10 cellular contexts compared by ENCODE assay signal in genomic region chr11:8261921-8262551, GRCh38. TPM values are rescaled to one million over a fixed set of nuclear protein-coding genes. Genes with fewer than 3 reads are reported as not detected.
DNase-seq lines count a peak whose midpoint lies in the region; ATAC-seq and TF ChIP-seq lines count a peak whose summit lies in the region.
"Had no signal": no experiment of that assay in that cellular context is flagged by ENCODE, and none has a peak within 500 bp of the region (broad histone marks: within the 10 kb centered on the region; RNA-seq: fewer than 3 reads in every experiment).

No MANE protein-coding gene starts in this region.

- no peaks in the 10 kb centered on the region for H3K9me3 ChIP-seq in CD4-positive, alpha-beta memory T cell (ENCODE audit: control insufficient read depth in 1 of 2, low read length in 2 of 2)
- H3K9me3 ChIP-seq in Loucy (ENCODE audit: insufficient read depth, low read depth, low read length): no peaks in the 10 kb centered on the region
- no peaks in the 10 kb centered on the region for H3K9me3 ChIP-seq in left ventricle myocardium inferior (replicated peaks)
- peaks cover 4% of the 10 kb centered on the region for H3K9me3 ChIP-seq in trophoblast cell (ENCODE audit: insufficient read depth, low read depth, low read length)
- H3K9me3 ChIP-seq in left lung: no peaks in the 10 kb centered on the region

- H3K4me3 ChIP-seq in CD4-positive, alpha-beta memory T cell (ENCODE audit: low read length in 2 of 2): no peak overlapping the region
- H3K4me3 ChIP-seq in Loucy (ENCODE audit: low read length, poor library complexity, severe bottlenecking) (peak overlapping the region; percentile 70), left ventricle myocardium inferior (peak overlapping the region; percentile 70), trophoblast cell (ENCODE audit: low read depth, low read length) (peak overlapping the region; percentile 38), left lung (no peak overlapping the region)

- H3K4me1 Mint-ChIP-seq in CD4-positive, alpha-beta memory T cell: peaks cover 9 to 13% (median 10%) of the 10 kb centered on the region in 4 donors
- peaks cover 8% of the 10 kb centered on the region for H3K4me1 Mint-ChIP-seq in activated T-helper 2 cell treated with anti-CD3 and anti-CD28 coated beads, Interferon-gamma antibody, Interleukin-2, Interleukin-4, amounts not matched to agents 10 μg/mL and 5 μg/mL and 100 μg/mL, durations not matched to agents 14 hours and 24 hours and 36 hours (ENCODE audit: low read depth)

- no peak overlapping the region for H2AK5ac ChIP-seq in trophoblast cell (ENCODE audit: low read length)

- H3K79me1 ChIP-seq in trophoblast cell (ENCODE audit: low read length): no peaks in the 10 kb centered on the region

- H3K9me3 Mint-ChIP-seq in CD4-positive, alpha-beta memory T cell: no peaks in the 10 kb centered on the region
- no peaks in the 10 kb centered on the region for H3K9me3 Mint-ChIP-seq in activated T-helper 2 cell treated with anti-CD3 and anti-CD28 coated beads, Interferon-gamma antibody, Interleukin-2, Interleukin-4, amounts not matched to agents 10 μg/mL and 5 μg/mL and 100 μg/mL, durations not matched to agents 14 hours and 24 hours and 36 hours

- no peak overlapping the region for H3K4ac ChIP-seq in trophoblast cell (ENCODE audit: low read depth, low read length)

- H3K27ac Mint-ChIP-seq in CD4-positive, alpha-beta memory T cell: peak overlapping the region in 1 of 7 donors; percentile 18
- no peak overlapping the region for H3K27ac Mint-ChIP-seq in activated T-helper 2 cell treated with anti-CD3 and anti-CD28 coated beads, Interferon-gamma antibody, Interleukin-2, Interleukin-4, amounts not matched to agents 10 μg/mL and 5 μg/mL and 100 μg/mL, durations not matched to agents 14 hours and 24 hours and 36 hours

- no peak overlapping the region for H4K12ac ChIP-seq in trophoblast cell (ENCODE audit: low read depth, low read length)

- no peak overlapping the region for H2BK12ac ChIP-seq in trophoblast cell (ENCODE audit: low read length)

- POLR2A ChIA-PET in CD4-positive, alpha-beta memory T cell (lab: Charles Lee; ENCODE audit: partially characterized antibody): no interaction called here

- H3K14ac ChIP-seq in trophoblast cell (ENCODE audit: low read length): no peak overlapping the region

- H3K4me3 Mint-ChIP-seq in CD4-positive, alpha-beta memory T cell: peak overlapping the region in 5 of 8 donors; percentile 36 to 57 (median 46)
- no peak overlapping the region for H3K4me3 Mint-ChIP-seq in activated T-helper 2 cell treated with anti-CD3 and anti-CD28 coated beads, Interferon-gamma antibody, Interleukin-2, Interleukin-4, amounts not matched to agents 10 μg/mL and 5 μg/mL and 100 μg/mL, durations not matched to agents 14 hours and 24 hours and 36 hours (ENCODE audit: low read depth)

- no peak for TF ChIP-seq CTCF in Loucy (conservative IDR thresholded peaks at IDR 0.05; ENCODE audit: low read length)
- no peak for TF ChIP-seq CTCF in left ventricle myocardium inferior (IDR thresholded peaks at IDR 0.05; ENCODE audit: borderline replicate concordance)
- no peak for TF ChIP-seq CTCF in left lung (IDR thresholded peaks at IDR 0.05)

- H3K27me3 ChIP-seq in CD4-positive, alpha-beta memory T cell (ENCODE audit: insufficient read depth, low read length): peaks cover 18% of the 10 kb centered on the region
- peaks cover 12% of the 10 kb centered on the region for H3K27me3 ChIP-seq in Loucy (ENCODE audit: insufficient read depth, low read length, poor library complexity, severe bottlenecking)
- peaks cover 73% of the 10 kb centered on the region for H3K27me3 ChIP-seq in left ventricle myocardium inferior (ENCODE audit: low read depth)
- H3K27me3 ChIP-seq in trophoblast cell (ENCODE audit: insufficient read depth, low read length): peaks cover 9% of the 10 kb centered on the region
- H3K27me3 ChIP-seq in left lung: peaks cover 46 to 90% of the 10 kb centered on the region in 2 donors

- H3F3A ChIP-seq in Loucy (ENCODE audit: low read depth): no peaks in the 10 kb centered on the region

- H2AFZ ChIP-seq in Loucy (ENCODE audit: low read length) (peak overlapping the region; percentile 32; the same call in 1 of the 2 replicates), trophoblast cell (ENCODE audit: insufficient read depth, low read length, poor library complexity) (no peak overlapping the region)

- no CpG with 5 or more reads among the region's 12 CpGs for WGBS in trophoblast cell (ENCODE audit: extremely low coverage, insufficient coverage, insufficient read length)

- ATAC-seq in left lung (no peak), HG03457 (IDR thresholded peaks at IDR 0.05; ENCODE audit: unreplicated experiment) (no peak)

- no peak overlapping the region for H3K23ac ChIP-seq in trophoblast cell (ENCODE audit: low read length)

- H3K27me3 Mint-ChIP-seq in CD4-positive, alpha-beta memory T cell: peaks cover 23 to 53% of the 10 kb centered on the region in 2 donors
- peaks cover 64% of the 10 kb centered on the region for H3K27me3 Mint-ChIP-seq in activated T-helper 2 cell treated with anti-CD3 and anti-CD28 coated beads, Interferon-gamma antibody, Interleukin-2, Interleukin-4, amounts not matched to agents 10 μg/mL and 5 μg/mL and 100 μg/mL, durations not matched to agents 14 hours and 24 hours and 36 hours (ENCODE audit: low read depth)

- peak overlapping the region; percentile 86 for H3K4me2 ChIP-seq in Loucy (ENCODE audit: low read depth, low read length, poor library complexity, severe bottlenecking)
- peak overlapping the region; percentile 90 for H3K4me2 ChIP-seq in trophoblast cell (ENCODE audit: low read length)

- DNase-seq in CD4-positive, alpha-beta memory T cell: no peak
- no peak for DNase-seq in left ventricle myocardium inferior
- DNase-seq in trophoblast cell: peak; percentile 50 to 75
- DNase-seq in left lung: no peak
- DNase-seq in OCI-M2 (lab: John Stamatoyannopoulos, UW; ENCODE audit: unreplicated experiment): no peak
- DNase-seq in activated T-helper 2 cell treated with anti-CD3 and anti-CD28 coated beads, Interferon-gamma antibody, Interleukin-2, Interleukin-4, amounts not matched to agents 10 μg/mL and 5 μg/mL and 100 μg/mL, durations not matched to agents 14 hours and 24 hours and 36 hours (ENCODE audit: low spot score): no peak
- DNase-seq: Karpas-422 had no signal

- peak overlapping the region; percentile 5 for H3K18ac ChIP-seq in trophoblast cell (ENCODE audit: low read length)

- no peaks in the 10 kb centered on the region for H3K36me3 ChIP-seq in CD4-positive, alpha-beta memory T cell (ENCODE audit: insufficient read depth, low read length)
- H3K36me3 ChIP-seq in Loucy (ENCODE audit: insufficient read depth, low read length): no peaks in the 10 kb centered on the region
- H3K36me3 ChIP-seq in left ventricle myocardium inferior: no peaks in the 10 kb centered on the region
- H3K36me3 ChIP-seq in trophoblast cell (ENCODE audit: control insufficient read depth in 1 of 2, insufficient read depth in 2 of 2, low read length in 2 of 2): no peaks in the 10 kb centered on the region
- H3K36me3 ChIP-seq in left lung: no peaks in the 10 kb centered on the region

- no peaks in the 10 kb centered on the region for H3K36me3 Mint-ChIP-seq in CD4-positive, alpha-beta memory T cell
- H3K36me3 Mint-ChIP-seq in activated T-helper 2 cell treated with anti-CD3 and anti-CD28 coated beads, Interferon-gamma antibody, Interleukin-2, Interleukin-4, amounts not matched to agents 10 μg/mL and 5 μg/mL and 100 μg/mL, durations not matched to agents 14 hours and 24 hours and 36 hours (ENCODE audit: low read depth): no peaks in the 10 kb centered on the region

- H3K9ac ChIP-seq in Loucy (ENCODE audit: low read depth, low read length, poor library complexity, severe bottlenecking): no peak overlapping the region
- no peak overlapping the region for H3K9ac ChIP-seq in trophoblast cell (ENCODE audit: low read length)

- no peak overlapping the region for H2BK5ac ChIP-seq in trophoblast cell (ENCODE audit: low read depth, low read length, poor library complexity)

- H3K27ac ChIP-seq in CD4-positive, alpha-beta memory T cell (ENCODE audit: low read depth, low read length): no peak overlapping the region
- no peak overlapping the region for H3K27ac ChIP-seq in left ventricle myocardium inferior (replicated peaks)
- H3K27ac ChIP-seq in trophoblast cell (ENCODE audit: low read depth, low read length): no peak overlapping the region
- no peak overlapping the region for H3K27ac ChIP-seq in left lung

- H4K20me1 ChIP-seq in Loucy (ENCODE audit: insufficient read depth, low read length, poor library complexity, severe bottlenecking): no peaks in the 10 kb centered on the region

- H4K8ac ChIP-seq in trophoblast cell (ENCODE audit: low read depth, low read length): no peak overlapping the region

- H4K91ac ChIP-seq in trophoblast cell (ENCODE audit: low read depth, low read length): no peak overlapping the region

- no peaks in the 10 kb centered on the region for H3K9me2 ChIP-seq in Loucy (replicated peaks; ENCODE audit: low read depth, low read length)

- H3K4me1 ChIP-seq in CD4-positive, alpha-beta memory T cell (ENCODE audit: insufficient read depth, low read length): peaks cover 9% of the 10 kb centered on the region
- peaks cover 20% of the 10 kb centered on the region for H3K4me1 ChIP-seq in Loucy (ENCODE audit: insufficient read depth, low read length, poor library complexity, severe bottlenecking)
- peaks cover 28% of the 10 kb centered on the region for H3K4me1 ChIP-seq in left ventricle myocardium inferior
- peaks cover 0 to 6% of the 10 kb centered on the region in 2 experiments for H3K4me1 ChIP-seq in trophoblast cell (ENCODE audit: control insufficient read depth in 1 of 2, insufficient read depth in 2 of 2, low read length in 2 of 2)
- peaks cover 5 to 19% of the 10 kb centered on the region in 2 donors for H3K4me1 ChIP-seq in left lung

- H3K79me2 ChIP-seq in Loucy (ENCODE audit: insufficient read depth, low read length) (no peaks in the 10 kb centered on the region), trophoblast cell (ENCODE audit: control insufficient read depth, insufficient read depth, low read length, poor library complexity) (no peaks in the 10 kb centered on the region)

- CTCF ChIA-PET in CD4-positive, alpha-beta memory T cell (lab: Charles Lee; ENCODE audit: partially characterized antibody): interaction anchor here (3.4 to 4.7 kb wide), 2 partner anchors 14 to 34 kb away, joined by 22 to 25 read pairs; no protein-coding TSS in a partner anchor

- no peak overlapping the region for H2BK120ac ChIP-seq in trophoblast cell (ENCODE audit: insufficient read depth, low read length, poor library complexity)

- intact Hi-C loops in CD4-positive, alpha-beta memory T cell (cut with micrococcal nuclease): loop anchor here (5.0 kb wide), 1 partner anchor 255 kb away; no protein-coding TSS in a partner anchor
- intact Hi-C loops in left ventricle myocardium inferior (cut with micrococcal nuclease) (no loop called here), left lung (cut with DNase I) (no loop called here)
- intact Hi-C loops in activated T-helper 2 cell treated with anti-CD3 and anti-CD28 coated beads, Interferon-gamma antibody, Interleukin-2, Interleukin-4, amounts not matched to agents 10 μg/mL and 5 μg/mL and 100 μg/mL, durations not matched to agents 14 hours and 24 hours and 36 hours (cut with micrococcal nuclease): loop anchor here (2.0 kb wide), 1 partner anchor 69 kb away; no protein-coding TSS in a partner anchor

RNA-seq across cellular contexts. Expression of gene LMO1, which starts 1.6 kb away (rescaled TPM):
- total RNA-seq in CD4-positive, alpha-beta memory T cell: not detected
- polyA plus RNA-seq in CD4-positive, alpha-beta memory T cell: not detected
- total RNA-seq in left ventricle myocardium inferior (2.3 TPM), left lung (not detected)
- 9.5 and 10.1 TPM in 2 replicates for polyA plus RNA-seq in trophoblast cell (2013)
- not detected in 2 replicates for total RNA-seq in activated T-helper 2 cell treated with anti-CD3 and anti-CD28 coated beads, Interferon-gamma antibody, Interleukin-2, Interleukin-4, amounts not matched to agents 10 μg/mL and 5 μg/mL and 100 μg/mL, durations not matched to agents 14 hours and 24 hours and 36 hours
- total RNA-seq: urinary bladder had no signal

Comparison
In these comparisons a context has a peak if more than half of its experiments do, and no peak if none do; other contexts are left out.
1. DNase-seq: peak in trophoblast cell (2 of 2); none in CD4-positive, alpha-beta memory T cell (0 of 5), left ventricle myocardium inferior (single experiment), left lung (0 of 2), OCI-M2 (single experiment) and activated T-helper 2 cell treated with anti-CD3 and anti-CD28 coated beads, Interferon-gamma antibody, Interleukin-2, Interleukin-4, amounts not matched to agents 10 μg/mL and 5 μg/mL and 100 μg/mL, durations not matched to agents 14 hours and 24 hours and 36 hours (single experiment).
2. H3K4me3 ChIP-seq: peak in Loucy (single experiment), left ventricle myocardium inferior (single experiment) and trophoblast cell (single experiment); none in CD4-positive, alpha-beta memory T cell (0 of 2) and left lung (0 of 2).
3. intact Hi-C loops: an anchor here in CD4-positive, alpha-beta memory T cell (5.0 kb wide) and activated T-helper 2 cell treated with anti-CD3 and anti-CD28 coated beads, Interferon-gamma antibody, Interleukin-2, Interleukin-4, amounts not matched to agents 10 μg/mL and 5 μg/mL and 100 μg/mL, durations not matched to agents 14 hours and 24 hours and 36 hours (2.0 kb wide); none called in left ventricle myocardium inferior and left lung.